ENCODE assay signal across 23 cellular contexts in the genomic region with DNA sequence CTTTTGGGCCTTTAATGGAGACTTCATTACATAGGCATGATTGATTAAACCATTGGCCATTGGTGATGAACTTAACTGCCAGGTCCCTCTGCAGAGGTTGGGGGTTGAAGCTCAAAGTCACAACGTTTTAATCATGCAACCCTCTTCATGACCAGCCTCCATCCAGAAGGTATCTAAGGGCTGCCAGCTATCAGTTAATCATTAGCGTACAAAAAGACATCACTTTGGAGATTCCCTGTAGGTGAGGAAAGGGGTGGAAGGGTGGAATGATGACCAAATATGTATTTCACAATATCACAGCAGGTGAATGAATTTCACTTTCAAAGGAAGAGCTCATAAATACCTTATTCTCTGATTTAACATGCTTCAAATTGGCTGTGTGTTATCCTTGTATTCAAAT.
DNase-seq lines count a peak whose midpoint lies in the region; ATAC-seq, FAIRE-seq and TF ChIP-seq lines count a peak whose summit lies in the region.
"Had no signal": no experiment of that assay in that cellular context is flagged by ENCODE, and none has a peak within 500 bp of the region (broad histone marks: within the 10 kb centered on the region; RNA-seq: fewer than 3 reads in every experiment).

No MANE protein-coding gene starts in this region.

- no peak overlapping the region for H2AK5ac ChIP-seq in mesenchymal stem cell (ENCODE audit: low read length, severe bottlenecking)

- no peaks in the 10 kb centered on the region for H3K27me3 ChIP-seq in HepG2 (ENCODE audit: control insufficient read depth in 1 of 2, insufficient read depth in 2 of 2, low read length in 2 of 2)
- H3K27me3 ChIP-seq in right lobe of liver, result no peaks in the 10 kb centered on the region
- H3K27me3 ChIP-seq in mesenchymal stem cell (ENCODE audit: control insufficient read depth in 1 of 2, insufficient read depth in 1 of 2, low read length in 2 of 2), result no peaks in the 10 kb centered on the region
- H3K27me3 ChIP-seq: BLaER1 treated with 17β-estradiol and CSF1 and Interleukin-3, amounts not matched to agents 10 nM and 100 nM had no signal

- H2BK15ac ChIP-seq in mesenchymal stem cell (ENCODE audit: low read depth, poor library complexity, severe bottlenecking), result no peak overlapping the region

- no peak overlapping the region for H2BK5ac ChIP-seq in mesenchymal stem cell (ENCODE audit: low read depth, low read length, poor library complexity, severe bottlenecking)

- no peaks in the 10 kb centered on the region for H4K20me1 ChIP-seq in HepG2 (ENCODE audit: insufficient read depth, low read length)
- H4K20me1 ChIP-seq: BLaER1 treated with 17β-estradiol and CSF1 and Interleukin-3, amounts not matched to agents 10 nM and 100 nM had no signal

- DNase-seq in DMS53 (lab: John Stamatoyannopoulos, UW) (peak; percentile 4), DMS53 treated with DMSO at 0.1 percent for 48 hours (lab: John Stamatoyannopoulos, UW; ENCODE audit: unreplicated experiment) (no peak), kidney tubule cell (ENCODE audit: low spot score) (peak; percentile 7), HepG2 (ENCODE audit: low spot score) (no peak), right lobe of liver (peak in 1 of 3 donors; percentile 57), RWPE1 (ENCODE audit: low spot score) (no peak), progenitor cell of endocrine pancreas (ENCODE audit: low spot score, unreplicated experiment) (no peak), mesenchymal stem cell (no peak)
- DNase-seq: AML-193; Caco-2; Calu3; CD4-positive, alpha-beta T cell; CD8-positive, alpha-beta T cell; DMS79 treated with DMSO at 0.1 percent for 48 hours; GF-D8 had no signal

- peaks cover 10% of the 10 kb centered on the region for H3K9me3 Mint-ChIP-seq in progenitor cell of endocrine pancreas (ENCODE audit: low read depth)
- H3K9me3 Mint-ChIP-seq: CD4-positive, alpha-beta T cell had no signal

- H3K4me2 ChIP-seq in HepG2 (ENCODE audit: low read depth, low read length) (no peak overlapping the region), mesenchymal stem cell (ENCODE audit: low read length, poor library complexity, severe bottlenecking) (no peak overlapping the region)
- H3K4me2 ChIP-seq: A549; BLaER1 treated with 17β-estradiol and CSF1 and Interleukin-3, amounts not matched to agents 10 nM and 100 nM had no signal

- no peaks in the 10 kb centered on the region for H3K27me3 Mint-ChIP-seq in progenitor cell of endocrine pancreas
- H3K27me3 Mint-ChIP-seq: B cell; CD4-positive, alpha-beta T cell had no signal

- H3K14ac ChIP-seq in mesenchymal stem cell (ENCODE audit: low read length in 2 of 2), result no peak overlapping the region

- H3K79me1 ChIP-seq in mesenchymal stem cell (replicated peaks; ENCODE audit: low read length, poor library complexity, severe bottlenecking), result no peaks in the 10 kb centered on the region

- no peak overlapping the region for H3K27ac ChIP-seq in HepG2 (ENCODE audit: extremely low read length, insufficient read depth, low read length)
- H3K27ac ChIP-seq in right lobe of liver, result peak overlapping the region; percentile 17 to 67 (median 33)
- no peak overlapping the region for H3K27ac ChIP-seq in RWPE1
- H3K27ac ChIP-seq in mesenchymal stem cell (ENCODE audit: low read length, poor library complexity, severe bottlenecking), result no peak overlapping the region
- H3K27ac ChIP-seq: 22Rv1; A549; BLaER1 treated with 17β-estradiol and CSF1 and Interleukin-3, amounts not matched to agents 10 nM and 100 nM; C4-2B had no signal

- H3K4me3 Mint-ChIP-seq in progenitor cell of endocrine pancreas (ENCODE audit: low read depth), result no peak overlapping the region
- H3K4me3 Mint-ChIP-seq: B cell; CD4-positive, alpha-beta T cell; CD8-positive, alpha-beta T cell had no signal

- no peak overlapping the region for H2BK120ac ChIP-seq in mesenchymal stem cell (ENCODE audit: low read depth, low read length)

- no peak overlapping the region for H3K4me3 ChIP-seq in HepG2 (replicated peaks in 1 of 3; ENCODE audit: insufficient read depth in 1 of 3, low read depth in 2 of 3, low read length in 3 of 3)
- no peak overlapping the region for H3K4me3 ChIP-seq in right lobe of liver
- H3K4me3 ChIP-seq in mesenchymal stem cell (ENCODE audit: insufficient read depth in 1 of 2, low read depth in 1 of 2, low read length in 2 of 2), result no peak overlapping the region
- H3K4me3 ChIP-seq: A549; BLaER1 treated with 17β-estradiol and CSF1 and Interleukin-3, amounts not matched to agents 10 nM and 100 nM had no signal

- POLR2A ChIA-PET in HepG2 (lab: Yijun Ruan, JAX) (no interaction called here), RWPE1 (lab: Yijun Ruan, JAX; ENCODE audit: low non-redundant PET) (no interaction called here)

- no peak overlapping the region for H3K23ac ChIP-seq in mesenchymal stem cell (ENCODE audit: low read length in 2 of 2)

- H3K9me3 ChIP-seq in HepG2 (ENCODE audit: low read length) (peaks cover 15% of the 10 kb centered on the region), right lobe of liver (no peaks in the 10 kb centered on the region), mesenchymal stem cell (ENCODE audit: control insufficient read depth, low read length) (peaks cover 7% of the 10 kb centered on the region)
- H3K9me3 ChIP-seq: A549 had no signal

- ATAC-seq in HepG2, result peak; percentile 46
- peak; percentile 98 to 99 (median 98) for ATAC-seq in right lobe of liver
- ATAC-seq: A549; CD8-positive, alpha-beta T cell had no signal

- H4K8ac ChIP-seq in mesenchymal stem cell (ENCODE audit: low read length), result no peak overlapping the region

- H3K36me3 ChIP-seq in HepG2 (replicated peaks in 1 of 2; ENCODE audit: control insufficient read depth in 1 of 2, insufficient read depth in 2 of 2, low read length in 2 of 2) (0 out of 5 replicates have a peak, but pooled peaks cover 0 to 1% of the 10 kb centered on the region in 2 experiments), right lobe of liver (no peaks in the 10 kb centered on the region), mesenchymal stem cell (ENCODE audit: control insufficient read depth in 1 of 2, insufficient read depth in 2 of 2, low read depth in 1 of 2, low read length in 2 of 2) (peaks cover 0 to 11% of the 10 kb centered on the region in 2 experiments)
- H3K36me3 ChIP-seq: BLaER1 treated with 17β-estradiol and CSF1 and Interleukin-3, amounts not matched to agents 10 nM and 100 nM had no signal

- H3K4ac ChIP-seq in mesenchymal stem cell (ENCODE audit: low read depth in 1 of 2, low read length in 2 of 2), result no peak overlapping the region

- CTCF ChIA-PET in HepG2 (lab: Yijun Ruan, JAX; ENCODE audit: low intra/inter-chr PET ratio, low total read pairs), result no interaction called here
- CTCF ChIA-PET in RWPE1 (lab: Yijun Ruan, JAX), result no interaction called here

- no peaks in the 10 kb centered on the region for H3K4me1 Mint-ChIP-seq in progenitor cell of endocrine pancreas (ENCODE audit: low read depth)
- H3K4me1 Mint-ChIP-seq: B cell had no signal

- TF ChIP-seq CTCF in HepG2 (CRISPR knock-in tag; IDR thresholded peaks at IDR 0.05) (no peak), right lobe of liver (IDR thresholded peaks at IDR 0.05) (no peak), RWPE1 (conservative IDR thresholded peaks at IDR 0.05; ENCODE audit: low read depth) (no peak), progenitor cell of endocrine pancreas (IDR thresholded peaks at IDR 0.05; ENCODE audit: unreplicated experiment) (no peak)

- 27% methylated on average over 2 of the region's 2 CpGs for WGBS in HepG2 (ENCODE audit: low lambda C conversion rate)
- 10% methylated on average over 2 of the region's 2 CpGs for WGBS in right lobe of liver (ENCODE audit: insufficient coverage, low coverage, low lambda C conversion rate, missing lambda C conversion rate)
- 88% methylated on average over 1 of the region's 2 CpGs for WGBS in mesenchymal stem cell

- no peak for TF ChIP-seq EP300 in HepG2 (IDR thresholded peaks at IDR 0.05; ENCODE audit: low read depth in 2 of 2, low read length in 2 of 2)
- TF ChIP-seq EP300 in HepG2 (CRISPR knock-in tag; IDR thresholded peaks at IDR 0.05; ENCODE audit: borderline replicate concordance), result no peak

- H4K91ac ChIP-seq in mesenchymal stem cell (ENCODE audit: low read length), result no peak overlapping the region

- TF ChIP-seq POLR2A in HepG2 (IDR thresholded peaks at IDR 0.05; ENCODE audit: insufficient read depth in 1 of 2, low read depth in 2 of 2, low read length in 2 of 2), result no peak
- no peak for TF ChIP-seq POLR2A in right lobe of liver (IDR thresholded peaks at IDR 0.05)

- no TSS peak for BruUV-seq in HepG2 (replicated peaks; lab: Mats Ljungman, UMichigan)

- H3K4me1 ChIP-seq in HepG2 (ENCODE audit: insufficient read depth, low read length), result no peaks in the 10 kb centered on the region
- peaks cover 0 to 14% (median 0%) of the 10 kb centered on the region in 4 donors for H3K4me1 ChIP-seq in right lobe of liver
- H3K4me1 ChIP-seq in mesenchymal stem cell (ENCODE audit: control insufficient read depth, insufficient read depth, low read depth, low read length), result no peaks in the 10 kb centered on the region
- H3K4me1 ChIP-seq: A549; BLaER1 treated with 17β-estradiol and CSF1 and Interleukin-3, amounts not matched to agents 10 nM and 100 nM; Caco-2 had no signal

- H3K9ac ChIP-seq in HepG2 (ENCODE audit: insufficient read depth, low read depth, low read length) (no peak overlapping the region), mesenchymal stem cell (ENCODE audit: low read length) (no peak overlapping the region)
- H3K9ac ChIP-seq: BLaER1 treated with 17β-estradiol and CSF1 and Interleukin-3, amounts not matched to agents 10 nM and 100 nM had no signal

- H3K18ac ChIP-seq in mesenchymal stem cell (ENCODE audit: low read depth in 1 of 2, low read length in 2 of 2), result no peak overlapping the region

- no peak for FAIRE-seq in HepG2 (lab: Jason Lieb, UNC)
- FAIRE-seq: A549, D721Med, G401.6, GM12891 had no signal

- H3K27ac Mint-ChIP-seq in progenitor cell of endocrine pancreas, result no peak overlapping the region
- H3K27ac Mint-ChIP-seq: B cell; CD4-positive, alpha-beta T cell; CD8-positive, alpha-beta T cell had no signal

- TF ChIP-seq RAD21 in HepG2 (CRISPR knock-in tag; IDR thresholded peaks at IDR 0.05), result no peak

- H2BK12ac ChIP-seq in mesenchymal stem cell (ENCODE audit: low read length in 2 of 2), result no peak overlapping the region

- in situ Hi-C loops in HepG2 (cut with HindIII; ENCODE audit: extremely low pct_ligation_motif_present, low pct_unique_long_range_greater_than_20kb), result no loop called here

- H3K36me3 Mint-ChIP-seq in progenitor cell of endocrine pancreas (ENCODE audit: insufficient read depth), result peaks cover 46% of the 10 kb centered on the region
- H3K36me3 Mint-ChIP-seq: CD8-positive, alpha-beta T cell had no signal

- H2AFZ ChIP-seq in HepG2 (ENCODE audit: low read length) (no peak overlapping the region), mesenchymal stem cell (ENCODE audit: low read depth, low read length) (no peak overlapping the region)

- no peaks in the 10 kb centered on the region for H3K79me2 ChIP-seq in HepG2 (ENCODE audit: insufficient read depth, low read length)

- intact Hi-C loops in HepG2 (cut with micrococcal nuclease; ENCODE audit: unreplicated experiment), result no loop called here
- intact Hi-C loops in right lobe of liver (cut with DNase I), result no loop called here

TF ChIP-seq in HepG2, 621 proteins besides CTCF, POLR2A, EP300 and RAD21 (continues in another document):
- TF ChIP-seq XBP1 (CRISPR knock-in tag; IDR thresholded peaks at IDR 0.05) (no peak), ARNTL (CRISPR knock-in tag; IDR thresholded peaks at IDR 0.05) (no peak)

Comparison
In these comparisons a context has a peak if more than half of its experiments do, and no peak if none do; other contexts are left out.
1. DNase-seq: peak in DMS53 (single experiment) and kidney tubule cell (single experiment); none in DMS53 treated with DMSO at 0.1 percent for 48 hours (single experiment), HepG2 (single experiment), RWPE1 (single experiment), progenitor cell of endocrine pancreas (single experiment) and mesenchymal stem cell (single experiment).
2. H3K27ac ChIP-seq: peak in right lobe of liver (3 of 3); none in HepG2 (single experiment), RWPE1 (single experiment) and mesenchymal stem cell (single experiment).